ENCODE assay signal across 8 cellular contexts in genomic region chr17:60971515-60972369, GRCh38.
DNase-seq lines count a peak whose midpoint lies in the region; ATAC-seq and TF ChIP-seq lines count a peak whose summit lies in the region.

No MANE protein-coding gene starts in this region.

- H3K27me3 Mint-ChIP-seq in WTC11 (ENCODE audit: low read depth) = no peaks in the 10 kb centered on the region

- no peak for TF ChIP-seq POLR2A in esophagus squamous epithelium (IDR thresholded peaks at IDR 0.05)

- H3K4me1 ChIP-seq in esophagus squamous epithelium (no peaks in the 10 kb centered on the region), osteoblast (ENCODE audit: insufficient read depth, low read length) (no peaks in the 10 kb centered on the region)

- peak overlapping the region; percentile 45 for H2AFZ ChIP-seq in osteoblast (ENCODE audit: low read length)

- H3K27ac ChIP-seq in C4-2B (no peak overlapping the region), esophagus squamous epithelium (no peak overlapping the region), osteoblast (ENCODE audit: low read depth, low read length) (no peak overlapping the region)

- CTCF ChIA-PET in WTC11 (lab: Charles Lee) = interaction anchor here (0.6 to 2.5 kb wide), 35 partner anchors 9 to 472 kb away, joined by 3 to 18 read pairs (median 4); partner anchors contain the start of gene BCAS3

- H3K9me3 Mint-ChIP-seq in WTC11 = peaks cover 25% of the 10 kb centered on the region

- no peaks in the 10 kb centered on the region for H4K20me1 ChIP-seq in osteoblast (ENCODE audit: insufficient read depth, low read length)

- H3K27ac Mint-ChIP-seq in WTC11 = no peak overlapping the region

- ATAC-seq in GM21619 (IDR thresholded peaks at IDR 0.05; ENCODE audit: unreplicated experiment) = peak; percentile 64
- peak; percentile 89 for ATAC-seq in WTC11
- no peak for ATAC-seq in GM18502 (IDR thresholded peaks at IDR 0.05; ENCODE audit: poor library complexity, unreplicated experiment)
- no peak for ATAC-seq in GM19395 (IDR thresholded peaks at IDR 0.05; ENCODE audit: unreplicated experiment)

- DNase-seq in NCI-H2227 treated with DMSO at 0.1 percent for 48 hours (lab: John Stamatoyannopoulos, UW) (peak; percentile 73), WTC11 (ENCODE audit: low spot score) (peak; percentile 49), esophagus squamous epithelium (lab: John Stamatoyannopoulos, UW) (no peak), osteoblast (ENCODE audit: insufficient read length, low spot score, missing footprints) (peak; percentile 72)

- H3K36me3 Mint-ChIP-seq in WTC11 = peaks cover 6% of the 10 kb centered on the region

- H3K27me3 ChIP-seq in esophagus squamous epithelium (no peaks in the 10 kb centered on the region), osteoblast (ENCODE audit: insufficient read depth, low read length) (no peaks in the 10 kb centered on the region)

- peak overlapping the region; percentile 41 for H3K4me2 ChIP-seq in osteoblast (ENCODE audit: insufficient read depth, low read length)

- no peaks in the 10 kb centered on the region for H3K79me2 ChIP-seq in osteoblast (ENCODE audit: insufficient read depth, low read length)

- H3K9me3 ChIP-seq in esophagus squamous epithelium = peaks cover 0 to 12% (median 5%) of the 10 kb centered on the region in 3 donors
- no peaks in the 10 kb centered on the region for H3K9me3 ChIP-seq in osteoblast (ENCODE audit: low read depth, low read length)

- POLR2A ChIA-PET in WTC11 (lab: Charles Lee) = no interaction called here

- WGBS in esophagus squamous epithelium, 2 donors = 46 to 50% methylated on average over 6 of the region's 6 CpGs

- H3K4me3 ChIP-seq in esophagus squamous epithelium (no peak overlapping the region), osteoblast (ENCODE audit: insufficient read depth, low read length) (no peak overlapping the region)

- H3K4me3 Mint-ChIP-seq in WTC11 = no peak overlapping the region

- H3K36me3 ChIP-seq in esophagus squamous epithelium (no peaks in the 10 kb centered on the region), osteoblast (ENCODE audit: insufficient read depth, low read length) (no peaks in the 10 kb centered on the region)

- intact Hi-C loops in esophagus squamous epithelium (cut with DNase I) = no loop called here

- H3K4me1 Mint-ChIP-seq in WTC11 = peaks cover 6% of the 10 kb centered on the region

- TF ChIP-seq CTCF in C4-2B (conservative IDR thresholded peaks at IDR 0.05) = peak; percentile 86
- TF ChIP-seq CTCF in WTC11 (IDR thresholded peaks at IDR 0.05) = peak; percentile 54
- TF ChIP-seq CTCF in esophagus squamous epithelium (IDR thresholded peaks at IDR 0.05) = peak in 5 of 6 experiments; percentile 54 to 70 (median 61)
- TF ChIP-seq CTCF in osteoblast (IDR thresholded peaks at IDR 0.05; ENCODE audit: extremely low read depth, low read depth, low read length) = peak; percentile 80

TF ChIP-seq in WTC11, 78 proteins besides CTCF, POLR2A, EP300 and RAD21:
- TF ChIP-seq NFE2L1 (CRISPR knock-in tag; IDR thresholded peaks at IDR 0.05) = no peak
TF ChIP-seq in WTC11: peak in this region for 0.

Comparison
In these comparisons a context has a peak if more than half of its experiments do, and no peak if none do; other contexts are left out.
1. ATAC-seq: peak in GM21619 (single experiment) and WTC11 (single experiment); none in GM18502 (single experiment) and GM19395 (single experiment).
2. Peak in every context shown above with its lines, with median percentiles within 50 percentile points of each other: CTCF ChIP-seq.